ENCODE assay signal across 8 cellular contexts in the genomic region with DNA sequence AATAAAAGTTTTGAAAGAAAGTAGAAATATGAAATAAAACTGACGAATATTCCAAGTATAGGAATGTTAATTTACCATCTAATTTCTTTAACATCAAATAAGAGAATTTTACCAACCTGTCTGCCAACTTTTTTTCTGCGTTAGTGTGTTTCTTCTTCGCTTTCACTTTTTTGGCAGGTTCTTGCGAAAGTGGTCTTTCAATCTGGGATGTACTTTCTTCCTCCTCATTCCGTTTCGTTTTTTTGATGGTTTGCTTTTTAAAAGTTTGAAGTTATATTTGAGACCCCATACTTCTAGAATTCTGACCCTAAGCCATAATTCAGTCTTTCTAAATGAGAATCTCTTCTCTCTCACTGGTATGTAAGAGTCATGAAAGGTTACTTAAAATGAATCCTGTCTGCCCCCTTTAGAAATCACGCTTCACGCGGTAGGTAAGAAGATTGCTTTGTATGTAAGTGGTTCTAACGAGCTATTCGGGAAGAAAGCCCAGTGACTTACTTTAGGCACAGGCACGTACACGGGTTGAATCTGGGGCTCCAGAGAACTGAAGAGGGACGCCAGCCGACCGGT. TPM values are rescaled to one million over a fixed set of nuclear protein-coding genes. Genes with fewer than 3 reads are reported as not detected.
A peak's percentile ranks its signal among the peaks of the same experiment; 100 is the strongest.
DNase-seq lines count a peak whose midpoint lies in the region; ATAC-seq, FAIRE-seq and TF ChIP-seq lines count a peak whose summit lies in the region.

No MANE protein-coding gene starts in this region.

- peak overlapping the region; percentile 88 to 90 for H3K27ac ChIP-seq in A549
- H3K27ac ChIP-seq in OCI-LY1 (ENCODE audit: low read depth, low read length, poor library complexity, severe bottlenecking), result peak overlapping the region; percentile 68
- H3K27ac ChIP-seq in upper lobe of left lung, result peak overlapping the region; percentile 90 to 95 (median 94)

- TF ChIP-seq EP300 in A549 (IDR thresholded peaks at IDR 0.05) (no peak), upper lobe of left lung (IDR thresholded peaks at IDR 0.05) (no peak)

- FAIRE-seq in A549 (lab: Jason Lieb, UNC) (no peak), GM12892 (lab: Jason Lieb, UNC) (peak; percentile 50)

- 7% methylated on average over 16 of the region's 16 CpGs for WGBS in A549 (ENCODE audit: missing lambda C conversion rate)
- 4 to 8% methylated on average over 15 to 16 of the region's 16 CpGs for WGBS in upper lobe of left lung, 2 donors

- no peaks in the 10 kb centered on the region for H4K20me1 ChIP-seq in OCI-LY1 (ENCODE audit: insufficient read depth, low read length)

- H3K4me3 ChIP-seq in A549 (peak overlapping the region; percentile 79), OCI-LY1 (ENCODE audit: low read depth, low read length, poor library complexity, severe bottlenecking) (peak overlapping the region; percentile 94), upper lobe of left lung (peak overlapping the region; percentile 58 to 90 (median 72))

- H3K4me1 ChIP-seq in A549 (peaks cover 17% of the 10 kb centered on the region; the same call in 2 of the 3 replicates), OCI-LY1 (ENCODE audit: insufficient read depth, low read length, severe bottlenecking) (peaks cover 29% of the 10 kb centered on the region), upper lobe of left lung (peaks cover 14 to 30% (median 15%) of the 10 kb centered on the region in 4 donors)

- H3K27ac Mint-ChIP-seq in chondrocyte (ENCODE audit: unreplicated experiment) (peak overlapping the region; percentile 99), memory B cell (peak overlapping the region; percentile 96)

- TF ChIP-seq CTCF in A549 (IDR thresholded peaks at IDR 0.05), result no peak
- no peak for TF ChIP-seq CTCF in OCI-LY1 (IDR thresholded peaks at IDR 0.05; ENCODE audit: low read length)
- no peak for TF ChIP-seq CTCF in chondrocyte (IDR thresholded peaks at IDR 0.05)
- TF ChIP-seq CTCF in upper lobe of left lung (IDR thresholded peaks at IDR 0.05), result no peak

- no peak for TF ChIP-seq POLR2A in A549 (IDR thresholded peaks at IDR 0.05; ENCODE audit: low read length)
- TF ChIP-seq POLR2A in GM12892 (IDR thresholded peaks at IDR 0.05; ENCODE audit: low read depth, low read length), result no peak
- no peak for TF ChIP-seq POLR2A in upper lobe of left lung (IDR thresholded peaks at IDR 0.05)

- no peaks in the 10 kb centered on the region for H3K27me3 Mint-ChIP-seq in chondrocyte (ENCODE audit: low read depth)
- no peaks in the 10 kb centered on the region for H3K27me3 Mint-ChIP-seq in memory B cell

- DNase-seq in A549 (ENCODE audit: low read depth in 1 of 2, low spot score in 1 of 2), result peak in 1 of 2 experiments; percentile 73
- DNase-seq in GM12892 (ENCODE audit: insufficient read length), result no peak
- DNase-seq in chondrocyte (ENCODE audit: low spot score), result no peak
- no peak for DNase-seq in memory B cell (ENCODE audit: low spot score in 2 of 2)
- DNase-seq in upper lobe of left lung, result no peak
- no peak for DNase-seq in activated CD4-positive, alpha-beta T cell treated with anti-CD3 and anti-CD28 coated beads, Interleukin-2, amount 50 U/mL, for 1 hour

- POLR2A ChIA-PET in A549 (lab: Yijun Ruan, JAX), result interaction anchor here (0.9 to 1.4 kb wide), 10 partner anchors 9 to 344 kb away, joined by 3 to 12 read pairs (median 4); a partner anchor contains a TSS

- H2AFZ ChIP-seq in OCI-LY1 (ENCODE audit: low read length), result 0 out of 2 replicates have a peak overlapping the region, but pooled peaks have one; percentile 66

- CTCF ChIA-PET in A549 (lab: Yijun Ruan, JAX), result interaction anchor here (0.5 to 1.6 kb wide), 4 partner anchors 12 to 151 kb away, joined by 3 to 5 read pairs (median 4); no protein-coding TSS in a partner anchor

- H3K36me3 Mint-ChIP-seq in chondrocyte (ENCODE audit: low read depth), result no peaks in the 10 kb centered on the region
- peaks cover 4% of the 10 kb centered on the region for H3K36me3 Mint-ChIP-seq in memory B cell

- peaks cover 9% of the 10 kb centered on the region for H3K79me2 ChIP-seq in OCI-LY1 (ENCODE audit: insufficient read depth, low read length)

- no peaks in the 10 kb centered on the region for H3F3A ChIP-seq in OCI-LY1 (ENCODE audit: insufficient read depth, low read length)

- H3K4me3 Mint-ChIP-seq in chondrocyte (ENCODE audit: unreplicated experiment) (peak overlapping the region; percentile 97), memory B cell (peak overlapping the region; percentile 90)

- ATAC-seq in A549 (peak; percentile 67 to 71), HG02885 (IDR thresholded peaks at IDR 0.05; ENCODE audit: poor library complexity, unreplicated experiment) (peak; percentile 35), memory B cell (ENCODE audit: low read depth) (peak; percentile 68), upper lobe of left lung (ENCODE audit: low FRiP score in 2 of 2) (peak in 1 of 2 donors; percentile 53)

- no peaks in the 10 kb centered on the region for H3K9me3 ChIP-seq in A549
- no peaks in the 10 kb centered on the region for H3K9me3 ChIP-seq in OCI-LY1 (ENCODE audit: low read length)
- H3K9me3 ChIP-seq in upper lobe of left lung, result no peaks in the 10 kb centered on the region

- H3K9me2 ChIP-seq in OCI-LY1 (ENCODE audit: low read depth, low read length), result no peaks in the 10 kb centered on the region

- H3K36me3 ChIP-seq in OCI-LY1 (ENCODE audit: insufficient read depth, low read length) (peaks cover 44% of the 10 kb centered on the region), upper lobe of left lung (peaks cover 0 to 25% (median 11%) of the 10 kb centered on the region in 4 donors)

- H3K9me3 Mint-ChIP-seq in chondrocyte (ENCODE audit: low read depth) (no peaks in the 10 kb centered on the region), memory B cell (no peaks in the 10 kb centered on the region)

- H3K4me1 Mint-ChIP-seq in chondrocyte (ENCODE audit: low read depth), result peaks cover 24% of the 10 kb centered on the region
- peaks cover 10% of the 10 kb centered on the region for H3K4me1 Mint-ChIP-seq in memory B cell

- H3K27me3 ChIP-seq in OCI-LY1 (ENCODE audit: insufficient read depth, low read length), result no peaks in the 10 kb centered on the region
- H3K27me3 ChIP-seq in upper lobe of left lung, result no peaks in the 10 kb centered on the region

- TF ChIP-seq RAD21 in A549 (conservative IDR thresholded peaks at IDR 0.05 in 1 of 2, IDR thresholded peaks at IDR 0.05 in 1 of 2), result no peak

- H3K4me2 ChIP-seq in A549 (peak overlapping the region; percentile 84), OCI-LY1 (ENCODE audit: low read length) (peak overlapping the region; percentile 85)

- peak overlapping the region; percentile 93 for H3K9ac ChIP-seq in OCI-LY1 (ENCODE audit: low read length)

TF ChIP-seq in A549, 52 proteins besides CTCF, POLR2A, EP300 and RAD21:
- TF ChIP-seq NFE2L2 (conservative IDR thresholded peaks at IDR 0.05; ENCODE audit: low read length), result no peak
- TF ChIP-seq HEYL (CRISPR knock-in tag; IDR thresholded peaks at IDR 0.05), result no peak
- TF ChIP-seq, protein P1, sequence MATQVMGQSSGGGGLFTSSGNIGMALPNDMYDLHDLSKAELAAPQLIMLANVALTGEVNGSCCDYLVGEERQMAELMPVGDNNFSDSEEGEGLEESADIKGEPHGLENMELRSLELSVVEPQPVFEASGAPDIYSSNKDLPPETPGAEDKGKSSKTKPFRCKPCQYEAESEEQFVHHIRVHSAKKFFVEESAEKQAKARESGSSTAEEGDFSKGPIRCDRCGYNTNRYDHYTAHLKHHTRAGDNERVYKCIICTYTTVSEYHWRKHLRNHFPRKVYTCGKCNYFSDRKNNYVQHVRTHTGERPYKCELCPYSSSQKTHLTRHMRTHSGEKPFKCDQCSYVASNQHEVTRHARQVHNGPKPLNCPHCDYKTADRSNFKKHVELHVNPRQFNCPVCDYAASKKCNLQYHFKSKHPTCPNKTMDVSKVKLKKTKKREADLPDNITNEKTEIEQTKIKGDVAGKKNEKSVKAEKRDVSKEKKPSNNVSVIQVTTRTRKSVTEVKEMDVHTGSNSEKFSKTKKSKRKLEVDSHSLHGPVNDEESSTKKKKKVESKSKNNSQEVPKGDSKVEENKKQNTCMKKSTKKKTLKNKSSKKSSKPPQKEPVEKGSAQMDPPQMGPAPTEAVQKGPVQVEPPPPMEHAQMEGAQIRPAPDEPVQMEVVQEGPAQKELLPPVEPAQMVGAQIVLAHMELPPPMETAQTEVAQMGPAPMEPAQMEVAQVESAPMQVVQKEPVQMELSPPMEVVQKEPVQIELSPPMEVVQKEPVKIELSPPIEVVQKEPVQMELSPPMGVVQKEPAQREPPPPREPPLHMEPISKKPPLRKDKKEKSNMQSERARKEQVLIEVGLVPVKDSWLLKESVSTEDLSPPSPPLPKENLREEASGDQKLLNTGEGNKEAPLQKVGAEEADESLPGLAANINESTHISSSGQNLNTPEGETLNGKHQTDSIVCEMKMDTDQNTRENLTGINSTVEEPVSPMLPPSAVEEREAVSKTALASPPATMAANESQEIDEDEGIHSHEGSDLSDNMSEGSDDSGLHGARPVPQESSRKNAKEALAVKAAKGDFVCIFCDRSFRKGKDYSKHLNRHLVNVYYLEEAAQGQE (IDR thresholded peaks at IDR 0.05), result peak; percentile 30; the same call in 1 of the 2 replicates
- 0 out of 4 replicates have a peak, but pooled peaks of 1 of the 2 experiments have one; percentile 14 for TF ChIP-seq CEBPB (IDR thresholded peaks at IDR 0.05)
- TF ChIP-seq JUNB (IDR thresholded peaks at IDR 0.05), result no peak
- TF ChIP-seq CHD2 (IDR thresholded peaks at IDR 0.05; ENCODE audit: low read length, partially characterized antibody), result peak; percentile 49
- no peak for TF ChIP-seq MYC (IDR thresholded peaks at IDR 0.05; ENCODE audit: borderline replicate concordance, low read length)
- TF ChIP-seq RCOR1 (IDR thresholded peaks at IDR 0.05; ENCODE audit: low read depth, low read length), result no peak
- TF ChIP-seq NR3C1 (IDR thresholded peaks at IDR 0.05), result no peak
TF ChIP-seq in A549: peak in this region for 3.

RNA-seq across cellular contexts. Expression of a gene that starts 0.6 kb away (rescaled TPM):
- 43.9 and 67.8 TPM in 2 replicates for polyA plus RNA-seq in A549 (2011; rRNA removed)
- 26.3 and 31.5 TPM in 2 replicates for polyA plus RNA-seq in A549 (2012; cell fraction: cytosol; rRNA removed)
- polyA plus RNA-seq in A549 (2012; cell fraction: nucleus; rRNA removed), result 17.1 and 18.0 TPM in 2 replicates
- polyA plus RNA-seq in A549 (2017; fragmentation: RNase III; extraction: RNeasy Plus Mini Kit Qiagen cat#74134 plus additional on column Dnase treatment), result 81.8 to 89.9 TPM (median 86.5 TPM) in 3 replicates
- 20.2 and 29.0 TPM in 2 replicates for polyA minus RNA-seq in A549 (2011; rRNA and poly(A)+ RNA removed)
- polyA plus RNA-seq in GM12892 (2012; ENCODE audit: missing spikeins), result 125 TPM
- total RNA-seq in chondrocyte, result 67.6 to 83.8 TPM (median 72.9 TPM) in 3 replicates
- 10 to 100 TPM; 17.3 to 61.0 (median 35.0) TPM for total RNA-seq in upper lobe of left lung

RNA-seq across cellular contexts. Expression of a gene that starts 31.8 kb away (rescaled TPM):
- 118 and 122 TPM in 2 replicates for polyA plus RNA-seq in A549 (2011; rRNA removed)
- polyA plus RNA-seq in A549 (2012; cell fraction: cytosol; rRNA removed), result 51.7 and 54.5 TPM in 2 replicates
- 15.8 and 18.1 TPM in 2 replicates for polyA plus RNA-seq in A549 (2012; cell fraction: nucleus; rRNA removed)
- 106 to 113 TPM (median 112 TPM) in 3 replicates for polyA plus RNA-seq in A549 (2017; fragmentation: RNase III; extraction: RNeasy Plus Mini Kit Qiagen cat#74134 plus additional on column Dnase treatment)
- polyA minus RNA-seq in A549 (2011; rRNA and poly(A)+ RNA removed), result 27.0 and 34.3 TPM in 2 replicates
- polyA plus RNA-seq in GM12892 (2012; ENCODE audit: missing spikeins), result 134 TPM
- total RNA-seq in chondrocyte, result 66.3 to 89.1 TPM (median 80.7 TPM) in 3 replicates
- 100 to 1,000 TPM in 2 of 6 donors, 10 to 100 TPM in 4; 37.6 to 124 (median 89.8) TPM for total RNA-seq in upper lobe of left lung
